ENCODE assay signal across 14 cellular contexts in the genomic region with DNA sequence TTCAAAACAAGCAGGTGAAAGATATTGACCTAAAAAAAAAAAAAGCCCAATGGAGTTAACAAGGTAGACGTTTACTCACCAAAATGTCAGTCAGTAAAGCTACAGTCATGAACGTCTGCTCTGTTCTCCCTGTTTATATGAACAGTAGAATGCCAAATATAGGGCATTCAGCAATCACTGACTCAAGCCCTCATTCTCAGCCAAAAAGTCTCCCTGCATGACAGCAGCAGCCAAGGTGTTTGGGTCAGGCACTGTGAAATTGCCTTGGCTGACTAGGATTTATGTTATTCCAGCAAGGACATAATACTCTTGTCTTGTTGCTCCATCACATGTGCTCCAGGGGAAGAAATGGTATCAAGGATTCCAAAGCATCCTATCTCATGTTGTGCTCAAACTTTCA.
DNase-seq lines count a peak whose midpoint lies in the region; ATAC-seq and TF ChIP-seq lines count a peak whose summit lies in the region.
"Had no signal": no experiment of that assay in that cellular context is flagged by ENCODE, and none has a peak within 500 bp of the region (broad histone marks: within the 10 kb centered on the region; RNA-seq: fewer than 3 reads in every experiment).

No MANE protein-coding gene starts in this region.

- no peaks in the 10 kb centered on the region for H3K4me1 Mint-ChIP-seq in activated T-cell treated with anti-CD3 and anti-CD28 coated beads, Interleukin-2, amount 50 U/mL, for 4 hours (ENCODE audit: low read depth)
- H3K4me1 Mint-ChIP-seq: B cell; CD4-positive, alpha-beta memory T cell had no signal

- no peaks in the 10 kb centered on the region for H3K27me3 Mint-ChIP-seq in activated T-cell treated with anti-CD3 and anti-CD28 coated beads, Interleukin-2, amount 50 U/mL, for 4 hours (ENCODE audit: low read depth)
- H3K27me3 Mint-ChIP-seq: B cell; CD4-positive, alpha-beta memory T cell had no signal

- H3K4me3 ChIP-seq in MG63 (no peak overlapping the region), psoas muscle (no peak overlapping the region)
- H3K4me3 ChIP-seq: HAP-1 had no signal

- H3K36me3 ChIP-seq in MG63 (no peaks in the 10 kb centered on the region), psoas muscle (ENCODE audit: insufficient read depth in 1 of 2, low read depth in 1 of 2) (no peaks in the 10 kb centered on the region)
- H3K36me3 ChIP-seq: HAP-1 had no signal

- no peak overlapping the region for H3K4me3 Mint-ChIP-seq in activated T-cell treated with anti-CD3 and anti-CD28 coated beads, Interleukin-2, amount 50 U/mL, for 4 hours
- H3K4me3 Mint-ChIP-seq: B cell; CD4-positive, alpha-beta memory T cell had no signal

- no peak overlapping the region for H3K27ac ChIP-seq in psoas muscle

- H3K27me3 ChIP-seq in MG63: no peaks in the 10 kb centered on the region
- no peaks in the 10 kb centered on the region for H3K27me3 ChIP-seq in psoas muscle (ENCODE audit: insufficient read depth in 3 of 3, low read length in 2 of 3)

- H3K36me3 Mint-ChIP-seq in activated T-cell treated with anti-CD3 and anti-CD28 coated beads, Interleukin-2, amount 50 U/mL, for 4 hours (ENCODE audit: insufficient read depth): no peaks in the 10 kb centered on the region
- H3K36me3 Mint-ChIP-seq: CD4-positive, alpha-beta memory T cell had no signal

- 41 to 61% (median 43%) methylated on average over 2 of the region's 2 CpGs for WGBS in psoas muscle, 3 donors

- DNase-seq in G401 (ENCODE audit: low spot score) (peak; percentile 84), MG63 (peak; percentile 62), fibroblast of peridontal ligament (ENCODE audit: extremely low read depth) (peak; percentile 11), psoas muscle (no peak), UCSD-AML1 (lab: John Stamatoyannopoulos, UW; ENCODE audit: unreplicated experiment) (no peak), NCI-H128 (lab: John Stamatoyannopoulos, UW; ENCODE audit: unreplicated experiment) (no peak)
- no peak for DNase-seq in activated T-cell treated with anti-CD3 and anti-CD28 coated beads, Interleukin-2, amount 50 U/mL, for 4 hours
- DNase-seq: ACHN; CD4-positive, alpha-beta memory T cell; DMS79 had no signal

- H3K9me3 ChIP-seq in MG63 (no peaks in the 10 kb centered on the region), psoas muscle (no peaks in the 10 kb centered on the region)
- H3K9me3 ChIP-seq: HAP-1 had no signal

- no peaks in the 10 kb centered on the region for H3K4me1 ChIP-seq in psoas muscle
- H3K4me1 ChIP-seq: HAP-1 had no signal

- ATAC-seq in psoas muscle (peak in 3 of 4 donors; percentile 46 to 56 (median 51)), HG02642 (IDR thresholded peaks at IDR 0.05; ENCODE audit: poor library complexity, unreplicated experiment) (no peak)
- ATAC-seq in activated T-cell treated with anti-CD3 and anti-CD28 coated beads, Interleukin-2, amount 50 U/mL, for 4 hours: no peak
- ATAC-seq: HepG2 had no signal

- no peaks in the 10 kb centered on the region for H3K9me3 Mint-ChIP-seq in activated T-cell treated with anti-CD3 and anti-CD28 coated beads, Interleukin-2, amount 50 U/mL, for 4 hours

- in situ Hi-C loops in G401 (cut with HindIII; ENCODE audit: low sequenced_read_pairs): no loop called here

- TF ChIP-seq CTCF in psoas muscle (IDR thresholded peaks at IDR 0.05): no peak

- intact Hi-C loops in psoas muscle (cut with DNase I): no loop called here

Comparison
In these comparisons a context has a peak if more than half of its experiments do, and no peak if none do; other contexts are left out.
1. DNase-seq: peak in G401 (single experiment), MG63 (single experiment) and fibroblast of peridontal ligament (single experiment); none in psoas muscle (0 of 2), activated T-cell treated with anti-CD3 and anti-CD28 coated beads, Interleukin-2, amount 50 U/mL, for 4 hours (single experiment), UCSD-AML1 (single experiment) and NCI-H128 (single experiment).
2. ATAC-seq: peak in psoas muscle (3 of 4); none in HG02642 (single experiment) and activated T-cell treated with anti-CD3 and anti-CD28 coated beads, Interleukin-2, amount 50 U/mL, for 4 hours (0 of 2).